1 cellular context compared by ENCODE assay signal in the genomic region with DNA sequence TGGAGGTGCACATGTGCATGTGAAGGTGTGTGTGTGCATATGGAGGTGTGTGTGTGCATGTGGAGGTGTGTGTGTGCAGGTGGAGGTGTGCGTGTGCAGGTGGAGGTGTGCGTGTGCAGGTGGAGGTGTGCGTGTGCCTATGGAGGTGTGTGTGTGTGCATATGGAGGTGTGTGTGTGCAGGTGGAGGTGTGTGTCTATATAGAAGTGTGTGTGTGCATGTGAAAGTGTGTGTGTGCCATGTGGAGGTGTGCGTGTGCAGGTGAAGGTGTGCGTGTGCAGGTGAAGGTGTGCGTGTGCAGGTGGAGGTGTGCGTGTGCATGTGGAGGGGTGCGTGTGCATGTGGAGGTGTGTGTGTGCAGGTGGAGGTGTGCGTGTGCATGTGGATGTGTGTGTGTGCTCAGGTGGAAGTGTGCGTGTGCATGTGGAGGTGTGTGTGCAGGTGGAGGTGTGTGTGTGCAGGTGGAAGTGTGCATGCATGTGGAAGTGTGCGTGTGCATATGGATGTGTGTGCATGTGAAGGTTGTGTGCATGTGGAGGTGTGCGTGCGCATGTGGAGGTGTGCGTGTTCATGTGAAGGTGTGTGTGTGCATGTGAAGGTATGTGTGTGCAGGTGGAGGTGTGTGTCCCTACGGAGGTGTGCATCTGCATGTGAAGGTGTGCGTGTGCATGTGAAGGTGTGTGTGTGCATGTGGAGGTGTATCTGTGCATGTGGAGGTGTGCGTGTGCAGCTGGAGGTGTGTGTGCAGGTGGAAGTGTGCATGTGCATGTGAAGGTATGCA.
TF ChIP-seq lines count a peak whose summit lies in the region.

No MANE protein-coding gene starts in this region.

TF ChIP-seq in HepG2, 621 proteins besides CTCF, POLR2A, EP300 and RAD21:
- TF ChIP-seq ZNF75D (CRISPR knock-in tag; IDR thresholded peaks at IDR 0.05; ENCODE audit: borderline replicate concordance) (no peak), AHDC1 (CRISPR knock-in tag; IDR thresholded peaks at IDR 0.05; ENCODE audit: borderline replicate concordance) (no peak), RARA (CRISPR knock-in tag; IDR thresholded peaks at IDR 0.05) (no peak), NKX3-1 (CRISPR knock-in tag; IDR thresholded peaks at IDR 0.05) (no peak), ZNF501 (CRISPR knock-in tag; IDR thresholded peaks at IDR 0.05) (no peak), ZNF660 (CRISPR knock-in tag; IDR thresholded peaks at IDR 0.05; ENCODE audit: borderline replicate concordance, low read depth) (no peak), MNT (IDR thresholded peaks at IDR 0.05) (peak; percentile 84), MTF2 (CRISPR knock-in tag; IDR thresholded peaks at IDR 0.05; ENCODE audit: borderline replicate concordance) (no peak)
